25 cellular contexts compared by ENCODE assay signal in the genomic region with DNA sequence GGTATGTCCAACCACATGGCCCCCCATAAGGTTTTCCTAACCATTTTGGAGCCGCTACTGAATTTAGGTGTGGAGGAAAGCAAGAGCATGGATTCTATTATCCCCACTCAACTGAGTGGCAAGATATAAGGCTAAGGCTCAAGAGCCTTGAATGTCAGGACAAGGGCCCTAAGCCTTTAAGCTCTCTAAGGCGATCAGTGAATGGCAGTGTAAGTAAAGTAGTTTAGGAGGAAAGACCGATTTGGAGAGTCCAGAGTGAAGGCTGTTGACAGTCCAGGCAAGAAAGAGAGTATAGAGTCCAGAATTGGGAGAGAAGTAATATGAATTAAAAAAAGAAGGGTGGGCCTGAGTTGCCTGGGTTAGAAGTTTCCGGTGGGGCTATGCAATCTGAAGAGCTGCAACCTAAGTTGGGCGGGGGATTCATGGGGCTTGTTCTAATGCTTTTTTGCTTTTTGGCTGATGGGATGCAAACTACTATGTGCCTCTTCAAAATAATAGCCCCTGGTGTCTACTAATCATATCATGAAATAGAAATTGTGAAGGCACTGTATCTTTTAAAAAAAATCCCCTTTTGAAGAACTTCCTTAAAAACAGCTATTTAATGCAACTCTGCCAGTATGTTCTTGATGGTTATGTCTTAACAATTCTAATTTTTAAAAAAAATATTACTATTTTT. TPM values are rescaled to one million over a fixed set of nuclear protein-coding genes. Genes with fewer than 3 reads are reported as not detected.
DNase-seq lines count a peak whose midpoint lies in the region; ATAC-seq and TF ChIP-seq lines count a peak whose summit lies in the region.
"Had no signal": no experiment of that assay in that cellular context is flagged by ENCODE, and none has a peak within 500 bp of the region (broad histone marks: within the 10 kb centered on the region; RNA-seq: fewer than 3 reads in every experiment).

Gene SPIC, plus strand, starts transcription at position 626 of the 676 bp plus-strand sequence. CDS start 1,569 bp downstream, outside the sequence.

- no peaks in the 10 kb centered on the region for H3K9me3 ChIP-seq in neural progenitor cell (ENCODE audit: low read depth)
- no peaks in the 10 kb centered on the region for H3K9me3 ChIP-seq in left lung
- H3K9me3 ChIP-seq: BLaER1 treated with 17β-estradiol and CSF1 and Interleukin-3, amounts not matched to agents 10 nM and 100 nM; HAP-1 had no signal

- DNase-seq in NCI-H82 (lab: John Stamatoyannopoulos, UW): peak; percentile 92
- no peak for DNase-seq in WTC11 (ENCODE audit: low spot score)
- peak; percentile 21 for DNase-seq in neural progenitor cell (ENCODE audit: low spot score)
- no peak for DNase-seq in NCI-H2029 (lab: John Stamatoyannopoulos, UW)
- no peak for DNase-seq in left lung
- DNase-seq in nucleus accumbens (lab: John Stamatoyannopoulos, UW): no peak
- DNase-seq: CD4-positive, CD25-positive, alpha-beta regulatory T cell; CD8-positive, alpha-beta memory T cell; COR-L47; DMS153; DMS79; GDM1; GM23248; IMR-90 had no signal

- no peaks in the 10 kb centered on the region for H3K27me3 ChIP-seq in neural progenitor cell
- H3K27me3 ChIP-seq in left lung: no peaks in the 10 kb centered on the region
- H3K27me3 ChIP-seq: BLaER1 treated with 17β-estradiol and CSF1 and Interleukin-3, amounts not matched to agents 10 nM and 100 nM had no signal

- no peaks in the 10 kb centered on the region for H3K9me3 Mint-ChIP-seq in WTC11
- no peaks in the 10 kb centered on the region for H3K9me3 Mint-ChIP-seq in neural progenitor cell
- H3K9me3 Mint-ChIP-seq: CD8-positive, alpha-beta memory T cell had no signal

- H3K4me2 ChIP-seq in neural progenitor cell: no peak within 1 kb of the TSS
- H3K4me2 ChIP-seq: BLaER1 treated with 17β-estradiol and CSF1 and Interleukin-3, amounts not matched to agents 10 nM and 100 nM had no signal

- H3K4me3 ChIP-seq in neural progenitor cell (no peak within 1 kb of the TSS), left lung (no peak within 1 kb of the TSS)
- H3K4me3 ChIP-seq: BLaER1 treated with 17β-estradiol and CSF1 and Interleukin-3, amounts not matched to agents 10 nM and 100 nM; GM23248; HAP-1; K562 had no signal

- POLR2A ChIA-PET in WTC11 (lab: Charles Lee): no interaction called here

- no peak within 1 kb of the TSS for H2AFZ ChIP-seq in neural progenitor cell (replicated peaks)
- H2AFZ ChIP-seq: GM23248 had no signal

- H3K4me1 ChIP-seq in neural progenitor cell (no peaks in the 10 kb centered on the region), left lung (no peaks in the 10 kb centered on the region)
- H3K4me1 ChIP-seq: BLaER1 treated with 17β-estradiol and CSF1 and Interleukin-3, amounts not matched to agents 10 nM and 100 nM; HAP-1 had no signal

- H3K27ac Mint-ChIP-seq in WTC11 (no peak within 1 kb of the TSS), neural progenitor cell (no peak within 1 kb of the TSS)
- H3K27ac Mint-ChIP-seq: B cell; CD4-positive, CD25-positive, alpha-beta regulatory T cell; CD8-positive, alpha-beta memory T cell had no signal

- peaks cover 21% of the 10 kb centered on the region for H3K4me1 Mint-ChIP-seq in WTC11
- no peaks in the 10 kb centered on the region for H3K4me1 Mint-ChIP-seq in neural progenitor cell
- H3K4me1 Mint-ChIP-seq: B cell; CD4-positive, CD25-positive, alpha-beta regulatory T cell; CD8-positive, alpha-beta memory T cell had no signal

- no peaks in the 10 kb centered on the region for H4K20me1 ChIP-seq in neural progenitor cell (ENCODE audit: low read depth)
- H4K20me1 ChIP-seq: BLaER1 treated with 17β-estradiol and CSF1 and Interleukin-3, amounts not matched to agents 10 nM and 100 nM had no signal

- ATAC-seq in WTC11 (0 out of 2 replicates have a peak, but pooled peaks have one; percentile 20), HG02870 (IDR thresholded peaks at IDR 0.05; ENCODE audit: unreplicated experiment) (no peak), left lung (no peak)
- ATAC-seq: K562 had no signal

- no peaks in the 10 kb centered on the region for H3F3A ChIP-seq in neural progenitor cell (ENCODE audit: low read depth)

- no peaks in the 10 kb centered on the region for H3K79me2 ChIP-seq in neural progenitor cell (ENCODE audit: low read depth)

- no peaks in the 10 kb centered on the region for H3K36me3 ChIP-seq in neural progenitor cell
- H3K36me3 ChIP-seq in left lung: no peaks in the 10 kb centered on the region
- H3K36me3 ChIP-seq: BLaER1 treated with 17β-estradiol and CSF1 and Interleukin-3, amounts not matched to agents 10 nM and 100 nM; HAP-1 had no signal

- H3K27ac ChIP-seq in C4-2B (peak within 1 kb of the TSS; percentile 73), neural progenitor cell (no peak within 1 kb of the TSS), left lung (no peak within 1 kb of the TSS)
- H3K27ac ChIP-seq: BLaER1 treated with 17β-estradiol and CSF1 and Interleukin-3, amounts not matched to agents 10 nM and 100 nM; GM23248; HL-60 had no signal

- H3K27me3 Mint-ChIP-seq in WTC11 (ENCODE audit: low read depth) (peaks cover 33% of the 10 kb centered on the region), neural progenitor cell (ENCODE audit: insufficient read depth, low read depth) (no peaks in the 10 kb centered on the region)
- H3K27me3 Mint-ChIP-seq: CD4-positive, CD25-positive, alpha-beta regulatory T cell had no signal

- intact Hi-C loops in left lung (cut with DNase I): no loop called here

- no peak within 1 kb of the TSS for H3K9ac ChIP-seq in neural progenitor cell
- H3K9ac ChIP-seq: BLaER1 treated with 17β-estradiol and CSF1 and Interleukin-3, amounts not matched to agents 10 nM and 100 nM; GM23248 had no signal

- TF ChIP-seq CTCF in C4-2B (conservative IDR thresholded peaks at IDR 0.05): no peak
- no peak for TF ChIP-seq CTCF in WTC11 (IDR thresholded peaks at IDR 0.05)
- no peak for TF ChIP-seq CTCF in neural progenitor cell (IDR thresholded peaks at IDR 0.05)
- TF ChIP-seq CTCF in left lung (IDR thresholded peaks at IDR 0.05): no peak

- CTCF ChIA-PET in WTC11 (lab: Charles Lee): interaction anchor here (0.9 to 1.8 kb wide), 2 partner anchors 284 to 356 kb away, joined by 3 to 7 read pairs; partner anchors contain the start of gene GNPTAB

- H3K4me3 Mint-ChIP-seq in WTC11 (no peak within 1 kb of the TSS), neural progenitor cell (no peak within 1 kb of the TSS)
- H3K4me3 Mint-ChIP-seq: B cell; CD4-positive, CD25-positive, alpha-beta regulatory T cell; CD8-positive, alpha-beta memory T cell had no signal

- no peaks in the 10 kb centered on the region for H3K36me3 Mint-ChIP-seq in WTC11
- no peaks in the 10 kb centered on the region for H3K36me3 Mint-ChIP-seq in neural progenitor cell
- H3K36me3 Mint-ChIP-seq: CD4-positive, CD25-positive, alpha-beta regulatory T cell; CD8-positive, alpha-beta memory T cell had no signal

TF ChIP-seq in WTC11, 78 proteins besides CTCF, POLR2A, EP300 and RAD21:
- TF ChIP-seq TP53 (CRISPR knock-in tag; IDR thresholded peaks at IDR 0.05) (no peak), SMAD3 (CRISPR knock-in tag; IDR thresholded peaks at IDR 0.05; ENCODE audit: borderline replicate concordance) (no peak), JAZF1 (CRISPR knock-in tag; IDR thresholded peaks at IDR 0.05) (no peak), FOXJ3 (CRISPR knock-in tag; IDR thresholded peaks at IDR 0.05; ENCODE audit: borderline replicate concordance) (no peak), RORB (CRISPR knock-in tag; IDR thresholded peaks at IDR 0.05) (no peak), KAT7 (CRISPR knock-in tag; IDR thresholded peaks at IDR 0.05; ENCODE audit: borderline replicate concordance) (no peak), TEAD4 (CRISPR knock-in tag; IDR thresholded peaks at IDR 0.05) (no peak), HMGA2 (CRISPR knock-in tag; IDR thresholded peaks at IDR 0.05) (no peak), ATF1 (CRISPR knock-in tag; IDR thresholded peaks at IDR 0.05) (no peak)
- TF ChIP-seq, protein P1, sequence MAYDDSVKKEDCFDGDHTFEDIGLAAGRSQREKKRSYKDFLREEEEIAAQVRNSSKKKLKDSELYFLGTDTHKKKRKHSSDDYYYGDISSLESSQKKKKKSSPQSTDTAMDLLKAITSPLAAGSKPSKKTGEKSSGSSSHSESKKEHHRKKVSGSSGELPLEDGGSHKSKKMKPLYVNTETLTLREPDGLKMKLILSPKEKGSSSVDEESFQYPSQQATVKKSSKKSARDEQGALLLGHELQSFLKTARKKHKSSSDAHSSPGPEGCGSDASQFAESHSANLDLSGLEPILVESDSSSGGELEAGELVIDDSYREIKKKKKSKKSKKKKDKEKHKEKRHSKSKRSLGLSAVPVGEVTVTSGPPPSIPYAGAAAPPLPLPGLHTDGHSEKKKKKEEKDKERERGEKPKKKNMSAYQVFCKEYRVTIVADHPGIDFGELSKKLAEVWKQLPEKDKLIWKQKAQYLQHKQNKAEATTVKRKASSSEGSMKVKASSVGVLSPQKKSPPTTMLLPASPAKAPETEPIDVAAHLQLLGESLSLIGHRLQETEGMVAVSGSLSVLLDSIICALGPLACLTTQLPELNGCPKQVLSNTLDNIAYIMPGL (CRISPR knock-in tag; IDR thresholded peaks at IDR 0.05): no peak
- TF ChIP-seq, protein P2, sequence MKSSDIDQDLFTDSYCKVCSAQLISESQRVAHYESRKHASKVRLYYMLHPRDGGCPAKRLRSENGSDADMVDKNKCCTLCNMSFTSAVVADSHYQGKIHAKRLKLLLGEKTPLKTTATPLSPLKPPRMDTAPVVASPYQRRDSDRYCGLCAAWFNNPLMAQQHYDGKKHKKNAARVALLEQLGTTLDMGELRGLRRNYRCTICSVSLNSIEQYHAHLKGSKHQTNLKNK (CRISPR knock-in tag; IDR thresholded peaks at IDR 0.05): no peak

RNA-seq across cellular contexts. Expression of gene SPIC, which starts in this region (rescaled TPM):
- total RNA-seq in WTC11 (2021) (not detected in 3 replicates), neural progenitor cell (ENCODE audit: low replicate concordance) (not detected in 2 replicates), left lung (under 1 TPM in 1 of 2 donors, not detected in 1; 0.39 TPM)
- total RNA-seq: A172; B cell; CD4-positive, CD25-positive, alpha-beta regulatory T cell; CD8-positive, alpha-beta memory T cell; Daoy; GM23248; H4; HT1080; IMR-90; K562 had no signal

Comparison
In these comparisons a context has a peak if more than half of its experiments do, and no peak if none do; other contexts are left out.
1. Peak in ATAC-seq in WTC11; RNA of the gene not detected or under 1 TPM.
2. Peak in DNase-seq in neural progenitor cell; RNA of the gene not detected or under 1 TPM.